ENCODE assay signal across 15 cellular contexts in genomic region chr5:83377131-83377865, GRCh38.
DNase-seq lines count a peak whose midpoint lies in the region; ATAC-seq, FAIRE-seq and TF ChIP-seq lines count a peak whose summit lies in the region.
"Had no signal": no experiment of that assay in that cellular context is flagged by ENCODE, and none has a peak within 500 bp of the region (broad histone marks: within the 10 kb centered on the region; RNA-seq: fewer than 3 reads in every experiment).

No MANE protein-coding gene starts in this region.

- TF ChIP-seq POLR2A in GM12891 (IDR thresholded peaks at IDR 0.05; ENCODE audit: low read depth, low read length) (no peak), stomach (IDR thresholded peaks at IDR 0.05) (no peak)

- WGBS in stomach, 5 donors = 66 to 79% (median 78%) methylated on average over 3 of the region's 3 CpGs

- ATAC-seq in foreskin keratinocyte (peak; percentile 82), HG02610 (IDR thresholded peaks at IDR 0.05; ENCODE audit: unreplicated experiment) (no peak)

- H3K4me3 ChIP-seq in stomach = no peak overlapping the region
- H3K4me3 ChIP-seq: dorsolateral prefrontal cortex had no signal

- H3K36me3 ChIP-seq in stomach = no peaks in the 10 kb centered on the region

- no peak for TF ChIP-seq CTCF in foreskin keratinocyte (conservative IDR thresholded peaks at IDR 0.05)
- no peak for TF ChIP-seq CTCF in stomach (IDR thresholded peaks at IDR 0.05)

- no peak for DNase-seq in GM12891 (ENCODE audit: insufficient read length, low spot score)
- DNase-seq in SIG-M5 (lab: John Stamatoyannopoulos, UW) = peak; percentile 15
- peak; percentile 10 to 55 for DNase-seq in foreskin keratinocyte
- DNase-seq in stomach = no peak
- no peak for DNase-seq in epidermal melanocyte (ENCODE audit: insufficient read length, low spot score)
- DNase-seq in HT-29 (ENCODE audit: low spot score) = no peak
- DNase-seq in UCSD-AML1 (lab: John Stamatoyannopoulos, UW; ENCODE audit: unreplicated experiment) = no peak
- DNase-seq: activated CD4-positive, alpha-beta T cell treated with anti-CD3 and anti-CD28 coated beads, Interleukin-2, amount 50 U/mL, for 4 hours; activated naive CD4-positive, alpha-beta T cell treated with Interleukin-2 at 50 U/mL for 16 hours; DMS53; dorsolateral prefrontal cortex; SHP77 treated with DMSO at 0.1 percent for 48 hours; stimulated activated CD4-positive, alpha-beta T cell treated with anti-CD3 and anti-CD28 coated beads, Interleukin-4, amount 100 ng/mL, for 4 hours; substantia nigra had no signal

- H3K27ac ChIP-seq in foreskin keratinocyte (no peak overlapping the region), stomach (peak overlapping the region in 3 of 5 donors; percentile 6 to 55 (median 52))
- H3K27ac ChIP-seq: dorsolateral prefrontal cortex had no signal

- TF ChIP-seq EP300 in stomach (IDR thresholded peaks at IDR 0.05) = no peak

- peaks cover 5% of the 10 kb centered on the region for H3K4me1 ChIP-seq in foreskin keratinocyte
- no peaks in the 10 kb centered on the region for H3K4me1 ChIP-seq in stomach

- no peaks in the 10 kb centered on the region for H3K9me3 ChIP-seq in stomach

- intact Hi-C loops in stomach (cut with DNase I; ENCODE audit: low total_unique reads) = no loop called here

- H3K27me3 ChIP-seq in foreskin keratinocyte (no peaks in the 10 kb centered on the region), stomach (no peaks in the 10 kb centered on the region)
- H3K27me3 ChIP-seq: dorsolateral prefrontal cortex had no signal

- peak; percentile 23 for FAIRE-seq in GM12891 (lab: Jason Lieb, UNC)

TF ChIP-seq in GM12891, 5 proteins besides CTCF, POLR2A, EP300 and RAD21:
- TF ChIP-seq TAF1 (IDR thresholded peaks at IDR 0.05; ENCODE audit: low read depth, low read length) (no peak), SPI1 (IDR thresholded peaks at IDR 0.05; ENCODE audit: low read depth, low read length) (no peak), POLR2AphosphoS5 (IDR thresholded peaks at IDR 0.05; ENCODE audit: low read depth, low read length) (no peak), POU2F2 (IDR thresholded peaks at IDR 0.05; ENCODE audit: low read depth, low read length) (no peak), PAX5 (IDR thresholded peaks at IDR 0.05; ENCODE audit: insufficient read depth, low read length, severe bottlenecking) (no peak)

Comparison
In these comparisons a context has a peak if more than half of its experiments do, and no peak if none do; other contexts are left out.
1. DNase-seq: peak in SIG-M5 (single experiment) and foreskin keratinocyte (2 of 2); none in GM12891 (single experiment), stomach (single experiment), epidermal melanocyte (single experiment), HT-29 (single experiment) and UCSD-AML1 (single experiment).